Comparison of ENCODE assay signal across 8 cellular contexts in genomic region chr12:6866163-6866919, GRCh38. TPM values are rescaled to one million over a fixed set of nuclear protein-coding genes. Genes with fewer than 3 reads are reported as not detected.
DNase-seq lines count a peak whose midpoint lies in the region; ATAC-seq and TF ChIP-seq lines count a peak whose summit lies in the region.

No MANE protein-coding gene starts in this region.

- CTCF ChIA-PET in activated CD4-positive, alpha-beta T cell treated with anti-CD3 and anti-CD28 coated beads for 36 hours (lab: Charles Lee), result interaction anchor here (0.7 to 2.5 kb wide), 4 partner anchors 14 to 42 kb away, joined by 3 to 22 read pairs (median 4); partner anchors contain the start of genes CDCA3 and USP5

- peak; percentile 27 for DNase-seq in activated CD4-positive, alpha-beta T cell treated with anti-CD3 and anti-CD28 coated beads for 36 hours
- DNase-seq in activated CD4-positive, alpha-beta T cell treated with anti-CD3 and anti-CD28 coated beads, Interleukin-2, amount 50 U/mL, for 4 hours, result no peak
- peak; percentile 41 for DNase-seq in activated naive CD8-positive, alpha-beta T cell treated with anti-CD3 and anti-CD28 coated beads for 36 hours
- DNase-seq in left kidney (ENCODE audit: low read depth, low spot score) (peak; percentile 33), OCI-M1 (lab: John Stamatoyannopoulos, UW) (no peak), foreskin keratinocyte (no peak)

- peak overlapping the region; percentile 95 for H3K27ac ChIP-seq in temporal lobe (ENCODE audit: low read depth, low read length)
- H3K27ac ChIP-seq in foreskin keratinocyte, result no peak overlapping the region

- no peak for TF ChIP-seq CTCF in foreskin keratinocyte (conservative IDR thresholded peaks at IDR 0.05)

- H3K4me3 Mint-ChIP-seq in activated CD4-positive, alpha-beta T cell treated with anti-CD3 and anti-CD28 coated beads for 36 hours, result peak overlapping the region; percentile 93
- H3K4me3 Mint-ChIP-seq in activated naive CD8-positive, alpha-beta T cell treated with anti-CD3 and anti-CD28 coated beads for 36 hours, result peak overlapping the region; percentile 90

- H3K4me1 Mint-ChIP-seq in activated CD4-positive, alpha-beta T cell treated with anti-CD3 and anti-CD28 coated beads for 36 hours, result peaks cover 37% of the 10 kb centered on the region
- H3K4me1 Mint-ChIP-seq in activated naive CD8-positive, alpha-beta T cell treated with anti-CD3 and anti-CD28 coated beads for 36 hours, result peaks cover 46% of the 10 kb centered on the region

- H3K27me3 ChIP-seq in foreskin keratinocyte, result no peaks in the 10 kb centered on the region

- no peaks in the 10 kb centered on the region for H3K27me3 Mint-ChIP-seq in activated CD4-positive, alpha-beta T cell treated with anti-CD3 and anti-CD28 coated beads for 36 hours
- H3K27me3 Mint-ChIP-seq in activated naive CD8-positive, alpha-beta T cell treated with anti-CD3 and anti-CD28 coated beads for 36 hours, result no peaks in the 10 kb centered on the region

- POLR2A ChIA-PET in activated CD4-positive, alpha-beta T cell treated with anti-CD3 and anti-CD28 coated beads for 36 hours (lab: Charles Lee), result interaction anchor here (0.7 to 6.8 kb wide), 3 partner anchors 9 to 78 kb away, joined by 4 to 65 read pairs (median 27); partner anchors contain the start of genes C12orf57, CDCA3, RNU7-1 and USP5

- ATAC-seq in activated CD4-positive, alpha-beta T cell treated with anti-CD3 and anti-CD28 coated beads for 36 hours, result no peak
- ATAC-seq in GM19351 (IDR thresholded peaks at IDR 0.05; ENCODE audit: unreplicated experiment) (no peak), foreskin keratinocyte (no peak)

- no peaks in the 10 kb centered on the region for H3K9me3 Mint-ChIP-seq in activated CD4-positive, alpha-beta T cell treated with anti-CD3 and anti-CD28 coated beads for 36 hours (ENCODE audit: low read depth)
- H3K9me3 Mint-ChIP-seq in activated naive CD8-positive, alpha-beta T cell treated with anti-CD3 and anti-CD28 coated beads for 36 hours, result no peaks in the 10 kb centered on the region

- peaks cover 70% of the 10 kb centered on the region for H3K36me3 Mint-ChIP-seq in activated CD4-positive, alpha-beta T cell treated with anti-CD3 and anti-CD28 coated beads for 36 hours (ENCODE audit: low read depth)
- H3K36me3 Mint-ChIP-seq in activated naive CD8-positive, alpha-beta T cell treated with anti-CD3 and anti-CD28 coated beads for 36 hours, result peaks cover 49% of the 10 kb centered on the region

- intact Hi-C loops in activated CD4-positive, alpha-beta T cell treated with anti-CD3 and anti-CD28 coated beads for 36 hours (cut with DNase I, micrococcal nuclease), result loop anchor here in 1 of 2 experiments (5.0 kb wide), 1 partner anchor 36 kb away; the partner anchor contains the start of gene LRRC23

- no peaks in the 10 kb centered on the region for H3K4me1 ChIP-seq in foreskin keratinocyte

- H3K27ac Mint-ChIP-seq in activated CD4-positive, alpha-beta T cell treated with anti-CD3 and anti-CD28 coated beads for 36 hours, result peak overlapping the region; percentile 0
- H3K27ac Mint-ChIP-seq in activated naive CD8-positive, alpha-beta T cell treated with anti-CD3 and anti-CD28 coated beads for 36 hours, result no peak overlapping the region

RNA-seq across cellular contexts. Expression of gene TPI1, which starts 1.0 kb away (rescaled TPM):
- total RNA-seq in activated CD4-positive, alpha-beta T cell treated with anti-CD3 and anti-CD28 coated beads for 36 hours, result 1,000 to 10,000 TPM; 1,824 to 2,753 TPM
- total RNA-seq in activated naive CD8-positive, alpha-beta T cell treated with anti-CD3 and anti-CD28 coated beads for 36 hours, result 1,000 to 10,000 TPM; 1,593 to 1,653 TPM
- total RNA-seq in temporal lobe (169 TPM), foreskin keratinocyte (893 and 952 TPM in 2 replicates)
- polyA plus RNA-seq in foreskin keratinocyte, result 1,116 and 1,134 TPM in 2 replicates

RNA-seq across cellular contexts. Expression of gene SPSB2, which starts 6.8 kb away (rescaled TPM):
- 1 to 10 TPM; 1.7 to 2.2 TPM for total RNA-seq in activated CD4-positive, alpha-beta T cell treated with anti-CD3 and anti-CD28 coated beads for 36 hours
- 1 to 10 TPM; 2.7 to 3.0 TPM for total RNA-seq in activated naive CD8-positive, alpha-beta T cell treated with anti-CD3 and anti-CD28 coated beads for 36 hours
- total RNA-seq in temporal lobe (2.5 TPM), foreskin keratinocyte (9.9 and 10.3 TPM in 2 replicates)
- polyA plus RNA-seq in foreskin keratinocyte, result 14.2 and 16.1 TPM in 2 replicates

RNA-seq across cellular contexts. Expression of gene USP5, which starts 14.4 kb away (rescaled TPM):
- 100 to 1,000 TPM; 128 to 132 TPM for total RNA-seq in activated CD4-positive, alpha-beta T cell treated with anti-CD3 and anti-CD28 coated beads for 36 hours
- total RNA-seq in activated naive CD8-positive, alpha-beta T cell treated with anti-CD3 and anti-CD28 coated beads for 36 hours, result 100 to 1,000 TPM; 125 to 127 TPM
- total RNA-seq in temporal lobe (57.8 TPM), foreskin keratinocyte (80.9 and 83.5 TPM in 2 replicates)
- 61.4 and 66.4 TPM in 2 replicates for polyA plus RNA-seq in foreskin keratinocyte

RNA-seq across cellular contexts. Expression of gene CDCA3, which starts 15.3 kb away (rescaled TPM):
- total RNA-seq in activated CD4-positive, alpha-beta T cell treated with anti-CD3 and anti-CD28 coated beads for 36 hours, result 10 to 100 TPM; 87.8 to 99.7 TPM
- 10 to 100 TPM; 62.5 to 64.0 TPM for total RNA-seq in activated naive CD8-positive, alpha-beta T cell treated with anti-CD3 and anti-CD28 coated beads for 36 hours
- total RNA-seq in temporal lobe, result 2.7 TPM
- total RNA-seq in foreskin keratinocyte, result 38.0 and 47.5 TPM in 2 replicates
- 39.9 and 57.6 TPM in 2 replicates for polyA plus RNA-seq in foreskin keratinocyte

RNA-seq across cellular contexts. Expression of gene GNB3, which starts 25.6 kb away (rescaled TPM):
- under 1 TPM; 0.66 to 0.76 TPM for total RNA-seq in activated CD4-positive, alpha-beta T cell treated with anti-CD3 and anti-CD28 coated beads for 36 hours
- total RNA-seq in activated naive CD8-positive, alpha-beta T cell treated with anti-CD3 and anti-CD28 coated beads for 36 hours, result under 1 TPM in 1 of 2 experiments, not detected in 1; 0.10 TPM
- total RNA-seq in temporal lobe (0.74 TPM), foreskin keratinocyte (2.1 and 2.9 TPM in 2 replicates)
- 3.0 and 4.1 TPM in 2 replicates for polyA plus RNA-seq in foreskin keratinocyte

Comparison
In these comparisons a context has a peak if more than half of its experiments do, and no peak if none do; other contexts are left out.
1. DNase-seq: peak in activated CD4-positive, alpha-beta T cell treated with anti-CD3 and anti-CD28 coated beads for 36 hours (single experiment), activated naive CD8-positive, alpha-beta T cell treated with anti-CD3 and anti-CD28 coated beads for 36 hours (single experiment) and left kidney (single experiment); none in activated CD4-positive, alpha-beta T cell treated with anti-CD3 and anti-CD28 coated beads, Interleukin-2, amount 50 U/mL, for 4 hours (0 of 2), OCI-M1 (single experiment) and foreskin keratinocyte (0 of 2).